ENCODE assay signal across 1 cellular context in the genomic region with DNA sequence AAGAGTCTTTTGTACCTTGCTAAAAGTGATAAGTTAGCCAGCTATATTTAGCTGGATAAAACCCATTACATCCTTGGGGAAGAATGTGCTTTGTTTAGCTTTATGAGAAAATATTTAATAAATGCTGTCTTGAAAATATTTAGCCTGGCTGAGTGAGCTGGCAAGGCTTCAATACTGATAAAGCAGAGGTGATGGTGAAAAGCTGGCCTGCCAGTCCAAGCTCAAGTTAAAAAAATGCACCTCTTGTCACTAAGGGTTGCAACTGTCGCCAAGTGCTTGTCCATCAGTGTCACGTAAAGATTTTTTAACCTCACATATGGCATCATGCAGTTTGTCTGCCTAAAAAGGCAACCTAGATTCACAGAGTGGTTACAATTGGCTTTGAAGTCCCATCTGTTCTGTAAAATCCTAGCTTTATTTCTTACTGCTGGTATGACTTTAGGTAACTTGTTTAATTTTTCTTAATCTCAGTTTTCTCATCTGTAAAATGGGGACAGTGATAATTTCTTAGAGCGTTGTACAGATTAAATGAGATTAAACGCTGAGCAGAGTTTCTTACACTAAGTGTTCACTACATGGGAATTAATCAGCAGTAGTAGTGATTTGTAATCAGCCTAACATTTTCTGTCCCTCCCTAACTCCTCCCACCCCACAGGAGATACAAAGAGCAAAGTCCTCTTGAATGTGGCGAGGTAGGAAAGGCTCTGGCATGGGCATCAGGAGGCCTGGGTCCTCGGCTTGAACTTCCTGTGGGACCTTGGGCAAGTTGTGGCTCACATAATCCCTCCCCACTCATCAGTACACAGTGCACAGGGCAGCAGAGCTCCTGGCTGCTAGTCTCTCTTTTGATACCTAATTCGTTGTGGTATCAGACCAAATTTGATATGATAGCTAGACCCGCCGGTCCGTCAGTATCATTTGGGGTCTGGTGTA.
TF ChIP-seq lines count a peak whose summit lies in the region.

No MANE protein-coding gene starts in this region.

TF ChIP-seq in HepG2, 621 proteins besides CTCF, POLR2A, EP300 and RAD21 (continues in another document):
- TF ChIP-seq POGZ (CRISPR knock-in tag; IDR thresholded peaks at IDR 0.05) (peak; percentile 65), KDM6A (CRISPR knock-in tag; IDR thresholded peaks at IDR 0.05; ENCODE audit: low read depth) (no peak), ZNF773 (CRISPR knock-in tag; IDR thresholded peaks at IDR 0.05; ENCODE audit: borderline replicate concordance) (no peak), ZNF687 (CRISPR knock-in tag; IDR thresholded peaks at IDR 0.05) (peak; percentile 42; the same call in 1 of the 2 replicates), FOXK2 (IDR thresholded peaks at IDR 0.05) (no peak), ZNF224 (CRISPR knock-in tag; IDR thresholded peaks at IDR 0.05) (no peak), ZNF572 (CRISPR knock-in tag; IDR thresholded peaks at IDR 0.05) (no peak), GATAD2A (CRISPR knock-in tag; IDR thresholded peaks at IDR 0.05) (peak; percentile 78; the same call in 1 of the 2 replicates), HMGXB4 (CRISPR knock-in tag; IDR thresholded peaks at IDR 0.05; ENCODE audit: borderline replicate concordance in 1 of 2, low read depth in 1 of 2) (0 out of 4 replicates have a peak, but pooled peaks of 1 of the 2 experiments have one; percentile 24), POLR2G (IDR thresholded peaks at IDR 0.05; ENCODE audit: low read depth, low read length) (no peak), HNF4A (CRISPR knock-in tag; IDR thresholded peaks at IDR 0.05) (peak; percentile 91), ZNF260 (CRISPR knock-in tag; IDR thresholded peaks at IDR 0.05; ENCODE audit: borderline replicate concordance, low read depth) (no peak), MED1 (CRISPR knock-in tag; IDR thresholded peaks at IDR 0.05) (peak; percentile 54; the same call in 1 of the 2 replicates), HNRNPLL (IDR thresholded peaks at IDR 0.05; ENCODE audit: low read depth, low read length, poor library complexity, severe bottlenecking) (no peak), HNRNPH1 (optimal IDR thresholded peaks at IDR 0.05; ENCODE audit: low read depth, low read length) (no peak), ZNF660 (CRISPR knock-in tag; IDR thresholded peaks at IDR 0.05; ENCODE audit: borderline replicate concordance, low read depth) (no peak), JDP2 (CRISPR knock-in tag; IDR thresholded peaks at IDR 0.05; ENCODE audit: borderline replicate concordance) (no peak), USF2 (IDR thresholded peaks at IDR 0.05; ENCODE audit: low read depth, low read length) (no peak), USF2 (CRISPR knock-in tag; IDR thresholded peaks at IDR 0.05; ENCODE audit: borderline replicate concordance) (no peak), ZNF850 (CRISPR knock-in tag; conservative IDR thresholded peaks at IDR 0.05) (no peak), FOXP1 (IDR thresholded peaks at IDR 0.05) (no peak), FOXP1 (CRISPR knock-in tag; IDR thresholded peaks at IDR 0.05) (peak; percentile 16; the same call in 1 of the 2 replicates), SP5 (CRISPR knock-in tag; IDR thresholded peaks at IDR 0.05; ENCODE audit: borderline replicate concordance, low read depth) (peak; percentile 68; the same call in 1 of the 2 replicates), ARID2 (CRISPR knock-in tag; IDR thresholded peaks at IDR 0.05; ENCODE audit: borderline replicate concordance) (no peak), HDAC2 (CRISPR knock-in tag; IDR thresholded peaks at IDR 0.05) (peak; percentile 61), PAWR (CRISPR knock-in tag; IDR thresholded peaks at IDR 0.05; ENCODE audit: borderline replicate concordance) (no peak), GABPB1 (CRISPR knock-in tag; IDR thresholded peaks at IDR 0.05) (peak; percentile 60; the same call in 1 of the 2 replicates), ZFP90 (CRISPR knock-in tag; IDR thresholded peaks at IDR 0.05; ENCODE audit: borderline replicate concordance) (no peak), AKNA (CRISPR knock-in tag; IDR thresholded peaks at IDR 0.05; ENCODE audit: borderline replicate concordance) (no peak), ZNF788 (CRISPR knock-in tag; IDR thresholded peaks at IDR 0.05; ENCODE audit: borderline replicate concordance) (peak; percentile 34; the same call in 1 of the 2 replicates), IKZF1 (IDR thresholded peaks at IDR 0.05) (no peak), ZNF251 (CRISPR knock-in tag; IDR thresholded peaks at IDR 0.05) (no peak), ZNF550 (CRISPR knock-in tag; IDR thresholded peaks at IDR 0.05; ENCODE audit: borderline replicate concordance) (no peak), HMG20A (CRISPR knock-in tag; IDR thresholded peaks at IDR 0.05; ENCODE audit: borderline replicate concordance) (peak; percentile 35; the same call in 1 of the 2 replicates), KLF6 (CRISPR knock-in tag; IDR thresholded peaks at IDR 0.05) (no peak), NKX3-1 (CRISPR knock-in tag; IDR thresholded peaks at IDR 0.05) (no peak)
- TF ChIP-seq, protein P1, sequence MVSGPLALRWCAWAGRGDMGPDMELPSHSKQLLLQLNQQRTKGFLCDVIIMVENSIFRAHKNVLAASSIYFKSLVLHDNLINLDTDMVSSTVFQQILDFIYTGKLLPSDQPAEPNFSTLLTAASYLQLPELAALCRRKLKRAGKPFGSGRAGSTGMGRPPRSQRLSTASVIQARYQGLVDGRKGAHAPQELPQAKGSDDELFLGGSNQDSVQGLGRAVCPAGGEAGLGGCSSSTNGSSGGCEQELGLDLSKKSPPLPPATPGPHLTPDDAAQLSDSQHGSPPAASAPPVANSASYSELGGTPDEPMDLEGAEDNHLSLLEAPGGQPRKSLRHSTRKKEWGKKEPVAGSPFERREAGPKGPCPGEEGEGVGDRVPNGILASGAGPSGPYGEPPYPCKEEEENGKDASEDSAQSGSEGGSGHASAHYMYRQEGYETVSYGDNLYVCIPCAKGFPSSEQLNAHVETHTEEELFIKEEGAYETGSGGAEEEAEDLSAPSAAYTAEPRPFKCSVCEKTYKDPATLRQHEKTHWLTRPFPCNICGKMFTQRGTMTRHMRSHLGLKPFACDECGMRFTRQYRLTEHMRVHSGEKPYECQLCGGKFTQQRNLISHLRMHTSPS (CRISPR knock-in tag; IDR thresholded peaks at IDR 0.05; ENCODE audit: low read depth): peak; percentile 93
- TF ChIP-seq, protein P2, sequence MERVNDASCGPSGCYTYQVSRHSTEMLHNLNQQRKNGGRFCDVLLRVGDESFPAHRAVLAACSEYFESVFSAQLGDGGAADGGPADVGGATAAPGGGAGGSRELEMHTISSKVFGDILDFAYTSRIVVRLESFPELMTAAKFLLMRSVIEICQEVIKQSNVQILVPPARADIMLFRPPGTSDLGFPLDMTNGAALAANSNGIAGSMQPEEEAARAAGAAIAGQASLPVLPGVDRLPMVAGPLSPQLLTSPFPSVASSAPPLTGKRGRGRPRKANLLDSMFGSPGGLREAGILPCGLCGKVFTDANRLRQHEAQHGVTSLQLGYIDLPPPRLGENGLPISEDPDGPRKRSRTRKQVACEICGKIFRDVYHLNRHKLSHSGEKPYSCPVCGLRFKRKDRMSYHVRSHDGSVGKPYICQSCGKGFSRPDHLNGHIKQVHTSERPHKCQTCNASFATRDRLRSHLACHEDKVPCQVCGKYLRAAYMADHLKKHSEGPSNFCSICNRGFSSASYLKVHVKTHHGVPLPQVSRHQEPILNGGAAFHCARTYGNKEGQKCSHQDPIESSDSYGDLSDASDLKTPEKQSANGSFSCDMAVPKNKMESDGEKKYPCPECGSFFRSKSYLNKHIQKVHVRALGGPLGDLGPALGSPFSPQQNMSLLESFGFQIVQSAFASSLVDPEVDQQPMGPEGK (CRISPR knock-in tag; IDR thresholded peaks at IDR 0.05): peak; percentile 53; the same call in 1 of the 2 replicates
- TF ChIP-seq, protein P3, sequence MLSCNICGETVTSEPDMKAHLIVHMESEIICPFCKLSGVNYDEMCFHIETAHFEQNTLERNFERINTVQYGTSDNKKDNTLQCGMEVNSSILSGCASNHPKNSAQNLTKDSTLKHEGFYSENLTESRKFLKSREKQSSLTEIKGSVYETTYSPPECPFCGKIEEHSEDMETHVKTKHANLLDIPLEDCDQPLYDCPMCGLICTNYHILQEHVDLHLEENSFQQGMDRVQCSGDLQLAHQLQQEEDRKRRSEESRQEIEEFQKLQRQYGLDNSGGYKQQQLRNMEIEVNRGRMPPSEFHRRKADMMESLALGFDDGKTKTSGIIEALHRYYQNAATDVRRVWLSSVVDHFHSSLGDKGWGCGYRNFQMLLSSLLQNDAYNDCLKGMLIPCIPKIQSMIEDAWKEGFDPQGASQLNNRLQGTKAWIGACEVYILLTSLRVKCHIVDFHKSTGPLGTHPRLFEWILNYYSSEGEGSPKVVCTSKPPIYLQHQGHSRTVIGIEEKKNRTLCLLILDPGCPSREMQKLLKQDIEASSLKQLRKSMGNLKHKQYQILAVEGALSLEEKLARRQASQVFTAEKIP (CRISPR knock-in tag; IDR thresholded peaks at IDR 0.05; ENCODE audit: borderline replicate concordance): no peak
